In genomic region chrX:136933617-136934145, GRCh38 we compare ENCODE assay signal across 17 cellular contexts. TPM values are rescaled to one million over a fixed set of nuclear protein-coding genes. Genes with fewer than 3 reads are reported as not detected.
DNase-seq lines count a peak whose midpoint lies in the region; TF ChIP-seq lines count a peak whose summit lies in the region.
"Had no signal": no experiment of that assay in that cellular context is flagged by ENCODE, and none has a peak within 500 bp of the region (broad histone marks: within the 10 kb centered on the region; RNA-seq: fewer than 3 reads in every experiment).

No MANE protein-coding gene starts in this region.

- WGBS in sigmoid colon, 2 donors: 77 to 85% methylated on average over 12 of the region's 12 CpGs

- intact Hi-C loops in sigmoid colon (cut with DNase I): no loop called here

- TF ChIP-seq POLR2A in sigmoid colon (IDR thresholded peaks at IDR 0.05): no peak

- TF ChIP-seq EP300 in sigmoid colon (IDR thresholded peaks at IDR 0.05): no peak

- H3K4me2 ChIP-seq in fibroblast of lung (ENCODE audit: extremely low read depth, insufficient read depth, low read length): peak overlapping the region; percentile 64

- H3K9me3 ChIP-seq in fibroblast of lung (ENCODE audit: control insufficient read depth, insufficient read depth, low read depth, low read length): no peaks in the 10 kb centered on the region
- H3K9me3 ChIP-seq in sigmoid colon: no peaks in the 10 kb centered on the region

- H3K36me3 ChIP-seq in fibroblast of lung (ENCODE audit: control insufficient read depth, insufficient read depth, low read length) (no peaks in the 10 kb centered on the region), sigmoid colon (no peaks in the 10 kb centered on the region)

- H3K4me3 ChIP-seq in fibroblast of lung (replicated peaks in 1 of 4; ENCODE audit: control extremely low read depth in 1 of 4, insufficient read depth in 1 of 4, low read depth in 3 of 4, low read length in 4 of 4) (peak overlapping the region in 1 of 4 experiments; percentile 28), sigmoid colon (peak overlapping the region in 3 of 4 donors; percentile 30 to 34 (median 31))

- H3K79me2 ChIP-seq in fibroblast of lung (ENCODE audit: control insufficient read depth, insufficient read depth, low read length): no peaks in the 10 kb centered on the region

- H3K9ac ChIP-seq in fibroblast of lung (ENCODE audit: insufficient read depth, low read length): peak overlapping the region; percentile 23

- H4K20me1 ChIP-seq in fibroblast of lung (ENCODE audit: control insufficient read depth, extremely low read depth, insufficient read depth, low read length): no peaks in the 10 kb centered on the region

- peak overlapping the region; percentile 55 for H2AFZ ChIP-seq in fibroblast of lung (ENCODE audit: low read length)

- H3K27ac ChIP-seq in fibroblast of lung (ENCODE audit: insufficient read depth, low read length) (no peak overlapping the region), sigmoid colon (peak overlapping the region; percentile 67 to 71 (median 69))
- H3K27ac ChIP-seq: RWPE1 had no signal

- H3K27me3 ChIP-seq in fibroblast of lung (ENCODE audit: control insufficient read depth, insufficient read depth, low read length): no peaks in the 10 kb centered on the region
- no peaks in the 10 kb centered on the region for H3K27me3 ChIP-seq in sigmoid colon

- no peak for TF ChIP-seq CTCF in fibroblast of lung (conservative IDR thresholded peaks at IDR 0.05 in 1 of 2, IDR thresholded peaks at IDR 0.05 in 1 of 2; ENCODE audit: low read depth in 1 of 2, low read length in 2 of 2)
- no peak for TF ChIP-seq CTCF in sigmoid colon (IDR thresholded peaks at IDR 0.05)

- H3K4me1 ChIP-seq in fibroblast of lung (ENCODE audit: control insufficient read depth, extremely low read depth, insufficient read depth, low read length) (no peaks in the 10 kb centered on the region), sigmoid colon (peaks cover 0 to 11% (median 0%) of the 10 kb centered on the region in 4 donors)

- peak; percentile 50 for DNase-seq in DMS 273 treated with DMSO at 0.1 percent for 48 hours (lab: John Stamatoyannopoulos, UW)
- peak; percentile 44 for DNase-seq in NCI-H82 treated with DMSO at 0.1 percent for 48 hours (lab: John Stamatoyannopoulos, UW; ENCODE audit: unreplicated experiment)
- peak in 1 of 2 donors; percentile 3 for DNase-seq in fibroblast of lung (ENCODE audit: low read depth in 2 of 2)
- DNase-seq in sigmoid colon: no peak
- DNase-seq in NCI-H226: no peak
- no peak for DNase-seq in AG20443 (ENCODE audit: low spot score)
- DNase-seq in AG08395 (ENCODE audit: low spot score): no peak
- no peak for DNase-seq in stimulated activated CD4-positive, alpha-beta T cell treated with anti-CD3 and anti-CD28 coated beads, Interleukin-2, amount 100 ng/mL, for 48 hours
- DNase-seq: activated CD8-positive, alpha-beta T cell treated with anti-CD3 and anti-CD28 coated beads for 36 hours; activated naive CD4-positive, alpha-beta T cell treated with anti-CD3 and anti-CD28 coated beads for 36 hours; activated T-cell treated with anti-CD3 and anti-CD28 coated beads, Interleukin-2, amount 50 U/mL, for 1 hour; effector memory CD4-positive, alpha-beta T cell; NCI-H1092 treated with DMSO at 0.1 percent for 48 hours; NCI-H2029 treated with DMSO at 0.1 percent for 48 hours; NCI-H446 treated with DMSO at 0.1 percent for 48 hours; T-helper 9 cell had no signal

RNA-seq across cellular contexts. Expression of gene RBMX, which starts 53.2 kb away (rescaled TPM):
- total RNA-seq in fibroblast of lung (121 and 139 TPM in 2 replicates), sigmoid colon (100 to 1,000 TPM; 173 to 334 (median 243) TPM)
- polyA plus RNA-seq in fibroblast of lung (159 and 223 TPM in 2 replicates), sigmoid colon (100 to 1,000 TPM in 1 of 3 donors, 10 to 100 TPM in 2; 58.7 to 115 (median 88.9) TPM)
- 128 and 178 TPM in 2 replicates for polyA plus RNA-seq in fibroblast of lung (2012)
- polyA minus RNA-seq in fibroblast of lung (ENCODE audit: low replicate concordance): 70.1 and 74.8 TPM in 2 replicates

Comparison
In these comparisons a context has a peak if more than half of its experiments do, and no peak if none do; other contexts are left out.
1. DNase-seq: peak in DMS 273 treated with DMSO at 0.1 percent for 48 hours (single experiment) and NCI-H82 treated with DMSO at 0.1 percent for 48 hours (single experiment); none in sigmoid colon (single experiment), NCI-H226 (single experiment), AG20443 (single experiment), AG08395 (single experiment) and stimulated activated CD4-positive, alpha-beta T cell treated with anti-CD3 and anti-CD28 coated beads, Interleukin-2, amount 100 ng/mL, for 48 hours (0 of 2).